1 cellular context compared by ENCODE assay signal in the genomic region with DNA sequence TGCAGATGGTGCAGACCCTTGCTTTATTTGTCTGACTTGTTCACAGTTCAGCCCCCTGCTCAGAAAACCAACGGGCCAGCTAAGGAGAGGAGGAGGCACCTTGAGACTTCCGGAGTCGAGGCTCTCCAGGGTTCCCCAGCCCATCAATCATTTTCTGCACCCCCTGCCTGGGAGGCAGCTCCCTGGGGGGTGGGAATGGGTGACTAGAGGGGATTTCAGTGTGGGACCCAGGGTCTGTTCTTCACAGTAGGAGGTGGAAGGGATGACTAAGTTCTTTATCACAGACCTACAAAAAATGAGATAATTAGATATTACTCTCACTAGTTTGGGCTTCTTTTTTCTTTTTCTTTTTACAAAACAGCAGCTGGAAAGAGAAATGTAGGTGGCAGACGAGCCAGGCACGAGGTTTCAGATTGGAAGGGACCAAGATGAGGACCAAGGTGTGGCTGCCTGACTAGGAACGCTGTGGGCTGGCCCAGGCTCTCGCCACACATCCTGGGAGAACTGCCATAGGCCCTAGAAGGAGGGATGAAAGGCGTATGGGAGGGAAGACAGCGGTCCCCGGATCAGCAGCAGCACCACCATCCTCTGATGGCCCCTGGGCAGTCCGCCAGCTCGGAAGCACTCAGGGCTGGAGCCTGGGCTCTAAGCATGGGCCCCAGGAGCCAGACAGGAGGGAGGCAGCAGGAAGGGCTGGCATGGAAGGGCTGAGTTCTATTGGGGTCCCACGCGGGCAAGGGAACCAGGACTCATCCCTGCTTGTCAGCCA.
TF ChIP-seq lines count a peak whose summit lies in the region.

No MANE protein-coding gene starts in this region.

TF ChIP-seq in WTC11, 78 proteins besides CTCF, POLR2A, EP300 and RAD21 (continued from another document):
- TF ChIP-seq, protein P1, sequence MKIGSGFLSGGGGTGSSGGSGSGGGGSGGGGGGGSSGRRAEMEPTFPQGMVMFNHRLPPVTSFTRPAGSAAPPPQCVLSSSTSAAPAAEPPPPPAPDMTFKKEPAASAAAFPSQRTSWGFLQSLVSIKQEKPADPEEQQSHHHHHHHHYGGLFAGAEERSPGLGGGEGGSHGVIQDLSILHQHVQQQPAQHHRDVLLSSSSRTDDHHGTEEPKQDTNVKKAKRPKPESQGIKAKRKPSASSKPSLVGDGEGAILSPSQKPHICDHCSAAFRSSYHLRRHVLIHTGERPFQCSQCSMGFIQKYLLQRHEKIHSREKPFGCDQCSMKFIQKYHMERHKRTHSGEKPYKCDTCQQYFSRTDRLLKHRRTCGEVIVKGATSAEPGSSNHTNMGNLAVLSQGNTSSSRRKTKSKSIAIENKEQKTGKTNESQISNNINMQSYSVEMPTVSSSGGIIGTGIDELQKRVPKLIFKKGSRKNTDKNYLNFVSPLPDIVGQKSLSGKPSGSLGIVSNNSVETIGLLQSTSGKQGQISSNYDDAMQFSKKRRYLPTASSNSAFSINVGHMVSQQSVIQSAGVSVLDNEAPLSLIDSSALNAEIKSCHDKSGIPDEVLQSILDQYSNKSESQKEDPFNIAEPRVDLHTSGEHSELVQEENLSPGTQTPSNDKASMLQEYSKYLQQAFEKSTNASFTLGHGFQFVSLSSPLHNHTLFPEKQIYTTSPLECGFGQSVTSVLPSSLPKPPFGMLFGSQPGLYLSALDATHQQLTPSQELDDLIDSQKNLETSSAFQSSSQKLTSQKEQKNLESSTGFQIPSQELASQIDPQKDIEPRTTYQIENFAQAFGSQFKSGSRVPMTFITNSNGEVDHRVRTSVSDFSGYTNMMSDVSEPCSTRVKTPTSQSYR (CRISPR knock-in tag; IDR thresholded peaks at IDR 0.05), result no peak
